In the genomic region with DNA sequence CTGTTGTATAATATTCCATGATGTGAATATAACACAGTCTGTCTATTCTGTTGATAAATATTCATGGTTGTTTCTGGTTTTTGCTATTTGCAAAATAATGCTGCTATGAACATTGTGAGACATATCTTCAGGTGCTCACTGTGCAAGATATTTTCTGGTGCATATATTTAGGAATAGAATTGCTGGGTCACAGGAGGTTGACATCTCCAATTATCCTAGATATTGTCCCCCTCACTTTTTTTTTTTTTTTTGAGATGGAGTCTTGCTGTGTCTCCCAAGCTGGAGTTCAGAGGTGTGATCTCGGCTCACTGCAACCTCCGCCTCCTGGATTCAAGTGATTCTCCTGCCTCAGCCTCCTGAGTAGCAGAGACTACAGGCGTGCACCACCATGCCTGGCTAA, we compare ENCODE assay signal across 23 cellular contexts. TPM values are rescaled to one million over a fixed set of nuclear protein-coding genes. Genes with fewer than 3 reads are reported as not detected.
"Had no signal": no experiment of that assay in that cellular context is flagged by ENCODE, and none has a peak within 500 bp of the region (broad histone marks: within the 10 kb centered on the region; RNA-seq: fewer than 3 reads in every experiment).

No MANE protein-coding gene starts in this region.

- DNase-seq: activated CD4-positive, alpha-beta T cell treated with anti-CD3 and anti-CD28 coated beads, Interleukin-2, amount 10 ng/mL, durations not matched to agents 24 days and 14 days; activated CD4-positive, alpha-beta T cell treated with anti-CD3 and anti-CD28 coated beads, Interleukin-2, amount 50 U/mL, for 48 hours; activated CD4-positive, CD25-positive, alpha-beta regulatory T cell treated with anti-CD3 and anti-CD28 coated beads, Interleukin-2, amount 50 U/mL, for 72 hours; activated gamma-delta T cell; activated naive CD4-positive, alpha-beta T cell treated with anti-CD3 and anti-CD28 coated beads for 36 hours; activated T-cell treated with anti-CD3 and anti-CD28 coated beads, Interleukin-2, amount 50 U/mL, for 4 hours; amygdala; NCI-H1092; NCI-H1417; NCI-H1930; NCI-H2171; NCI-H2227 treated with DMSO at 0.1 percent for 48 hours; NCI-H526; NCI-H82; SHP77 had no signal

- H3K9me3 Mint-ChIP-seq: activated CD4-positive, alpha-beta T cell treated with anti-CD3 and anti-CD28 coated beads, Interleukin-2, amount 10 ng/mL, durations not matched to agents 24 days and 14 days; activated naive CD4-positive, alpha-beta T cell treated with anti-CD3 and anti-CD28 coated beads for 36 hours; activated T-cell treated with anti-CD3 and anti-CD28 coated beads, Interleukin-2, amount 50 U/mL, for 4 hours; brain; central memory CD8-positive, alpha-beta T cell; T-helper 1 cell treated with Interleukin-12 subunit alpha and Interleukin-12 subunit beta and Interleukin-4 antibody, amounts not matched to agents 30 μg/mL and 1 μg/mL, for 36 hours had no signal

- ATAC-seq: activated T-cell treated with anti-CD3 and anti-CD28 coated beads, Interleukin-2, amount 50 U/mL, for 4 hours had no signal

- H3K4me1 Mint-ChIP-seq: central memory CD8-positive, alpha-beta T cell had no signal

- H3K4me3 Mint-ChIP-seq: activated CD4-positive, alpha-beta T cell treated with anti-CD3 and anti-CD28 coated beads, Interleukin-2, amount 10 ng/mL, durations not matched to agents 24 days and 14 days; activated naive CD4-positive, alpha-beta T cell treated with anti-CD3 and anti-CD28 coated beads for 36 hours; activated naive CD8-positive, alpha-beta T cell; activated T-cell treated with anti-CD3 and anti-CD28 coated beads, Interleukin-2, amount 50 U/mL, for 4 hours; brain; central memory CD8-positive, alpha-beta T cell; T-helper 1 cell treated with Interleukin-12 subunit alpha and Interleukin-12 subunit beta and Interleukin-4 antibody, amounts not matched to agents 30 μg/mL and 1 μg/mL, for 36 hours had no signal

- H3K27ac Mint-ChIP-seq: activated CD4-positive, alpha-beta T cell treated with anti-CD3 and anti-CD28 coated beads, Interleukin-2, amount 10 ng/mL, durations not matched to agents 24 days and 14 days; activated naive CD4-positive, alpha-beta T cell treated with anti-CD3 and anti-CD28 coated beads for 36 hours; activated naive CD8-positive, alpha-beta T cell; brain; T-helper 1 cell treated with Interleukin-12 subunit alpha and Interleukin-12 subunit beta and Interleukin-4 antibody, amounts not matched to agents 30 μg/mL and 1 μg/mL, for 36 hours had no signal

- H3K36me3 Mint-ChIP-seq: activated naive CD8-positive, alpha-beta T cell; brain had no signal

RNA-seq across cellular contexts. Expression of gene CRYBA1, which starts 52.0 kb away (rescaled TPM):
- total RNA-seq: activated CD4-positive, alpha-beta T cell treated with anti-CD3 and anti-CD28 coated beads, Interleukin-2, amount 10 ng/mL, durations not matched to agents 24 days and 14 days; activated naive CD4-positive, alpha-beta T cell treated with anti-CD3 and anti-CD28 coated beads for 36 hours; activated T-cell treated with anti-CD3 and anti-CD28 coated beads, Interleukin-2, amount 50 U/mL, for 4 hours; astrocyte; MCF 10A; NCI-H460; SK-MEL-5 had no signal
